Comparison of ENCODE assay signal across 15 cellular contexts in the genomic region with DNA sequence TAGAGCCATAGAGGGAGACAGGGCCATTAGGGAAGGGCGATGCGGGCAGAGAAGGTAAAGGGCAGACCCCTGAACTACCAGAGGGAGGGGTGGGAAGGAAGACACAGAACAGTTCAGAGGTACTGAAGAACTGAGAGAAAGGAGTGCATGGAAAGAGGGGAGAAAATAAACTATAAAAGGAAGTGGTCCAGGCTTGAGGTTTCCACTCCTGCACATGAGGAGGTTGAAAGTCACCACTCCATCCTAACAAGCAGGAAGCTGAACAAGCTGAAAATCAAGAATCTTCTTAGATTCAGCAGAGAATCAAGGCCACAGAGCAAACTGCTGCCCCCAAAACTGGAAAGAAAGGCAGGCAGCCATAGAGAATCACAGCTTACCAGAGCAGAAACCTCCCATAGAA. TPM values are rescaled to one million over a fixed set of nuclear protein-coding genes. Genes with fewer than 3 reads are reported as not detected.
DNase-seq lines count a peak whose midpoint lies in the region; ATAC-seq and TF ChIP-seq lines count a peak whose summit lies in the region.
"Had no signal": no experiment of that assay in that cellular context is flagged by ENCODE, and none has a peak within 500 bp of the region (broad histone marks: within the 10 kb centered on the region; RNA-seq: fewer than 3 reads in every experiment).

No MANE protein-coding gene starts in this region.

- CTCF ChIA-PET in activated CD8-positive, alpha-beta T cell treated with anti-CD3 and anti-CD28 coated beads, Interleukin-2, amount 10 ng/mL, durations not matched to agents 7 days and 5 days (lab: Charles Lee) = interaction anchor here (0.8 to 1.8 kb wide), 4 partner anchors 12 to 25 kb away, joined by 3 to 4 read pairs (median 4); no protein-coding TSS in a partner anchor
- CTCF ChIA-PET in activated CD8-positive, alpha-beta T cell treated with anti-CD3 and anti-CD28 coated beads for 36 hours (lab: Charles Lee) = no interaction called here

- no peak for DNase-seq in activated CD8-positive, alpha-beta T cell treated with anti-CD3 and anti-CD28 coated beads, Interleukin-2, amount 10 ng/mL, durations not matched to agents 7 days and 5 days
- no peak for DNase-seq in activated CD8-positive, alpha-beta T cell treated with anti-CD3 and anti-CD28 coated beads for 36 hours
- DNase-seq in GM12865 (ENCODE audit: low read depth) (peak; percentile 41), MV-4-11 (lab: John Stamatoyannopoulos, UW) (peak; percentile 5), left cardiac atrium (no peak)
- no peak for DNase-seq in stimulated activated effector memory CD8-positive, alpha-beta T cell treated with anti-CD3 and anti-CD28 coated beads, Interleukin-12 subunit alpha, Interleukin-12 subunit beta, amount 100 ng/mL, for 72 hours (ENCODE audit: low spot score in 2 of 2)
- DNase-seq in stimulated activated CD4-positive, alpha-beta T cell treated with anti-CD3 and anti-CD28 coated beads, Interleukin-2, amount 100 ng/mL, for 48 hours = no peak
- DNase-seq: DMS79, HCEC 1CT, KBM-7, NCI-H1417 treated with DMSO at 0.1 percent for 48 hours, NCI-H1930, NCI-H526, SJCRH30 had no signal

- no peak overlapping the region for H3K4me3 Mint-ChIP-seq in activated CD8-positive, alpha-beta T cell treated with anti-CD3 and anti-CD28 coated beads, Interleukin-2, amount 10 ng/mL, durations not matched to agents 7 days and 5 days
- no peak overlapping the region for H3K4me3 Mint-ChIP-seq in activated CD8-positive, alpha-beta T cell treated with anti-CD3 and anti-CD28 coated beads for 36 hours
- H3K4me3 Mint-ChIP-seq in stimulated activated effector memory CD8-positive, alpha-beta T cell treated with anti-CD3 and anti-CD28 coated beads, Interleukin-12 subunit alpha, Interleukin-12 subunit beta, amount 100 ng/mL, for 72 hours = no peak overlapping the region

- peak; percentile 33 for ATAC-seq in activated CD8-positive, alpha-beta T cell treated with anti-CD3 and anti-CD28 coated beads, Interleukin-2, amount 10 ng/mL, durations not matched to agents 7 days and 5 days
- no peak for ATAC-seq in activated CD8-positive, alpha-beta T cell treated with anti-CD3 and anti-CD28 coated beads for 36 hours
- no peak for ATAC-seq in stimulated activated effector memory CD8-positive, alpha-beta T cell treated with anti-CD3 and anti-CD28 coated beads, Interleukin-12 subunit alpha, Interleukin-12 subunit beta, amount 100 ng/mL, for 72 hours
- no peak for ATAC-seq in left cardiac atrium
- ATAC-seq: A549 had no signal

- no peaks in the 10 kb centered on the region for H3K9me3 Mint-ChIP-seq in activated CD8-positive, alpha-beta T cell treated with anti-CD3 and anti-CD28 coated beads, Interleukin-2, amount 10 ng/mL, durations not matched to agents 7 days and 5 days (ENCODE audit: insufficient read depth)
- no peaks in the 10 kb centered on the region for H3K9me3 Mint-ChIP-seq in activated CD8-positive, alpha-beta T cell treated with anti-CD3 and anti-CD28 coated beads for 36 hours
- no peaks in the 10 kb centered on the region for H3K9me3 Mint-ChIP-seq in stimulated activated effector memory CD8-positive, alpha-beta T cell treated with anti-CD3 and anti-CD28 coated beads, Interleukin-12 subunit alpha, Interleukin-12 subunit beta, amount 100 ng/mL, for 72 hours

- peaks cover 16% of the 10 kb centered on the region for H3K4me1 Mint-ChIP-seq in activated CD8-positive, alpha-beta T cell treated with anti-CD3 and anti-CD28 coated beads, Interleukin-2, amount 10 ng/mL, durations not matched to agents 7 days and 5 days (ENCODE audit: low read depth)
- H3K4me1 Mint-ChIP-seq in activated CD8-positive, alpha-beta T cell treated with anti-CD3 and anti-CD28 coated beads for 36 hours (ENCODE audit: low read depth) = peaks cover 8% of the 10 kb centered on the region
- peaks cover 9% of the 10 kb centered on the region for H3K4me1 Mint-ChIP-seq in stimulated activated effector memory CD8-positive, alpha-beta T cell treated with anti-CD3 and anti-CD28 coated beads, Interleukin-12 subunit alpha, Interleukin-12 subunit beta, amount 100 ng/mL, for 72 hours

- intact Hi-C loops in activated CD8-positive, alpha-beta T cell treated with anti-CD3 and anti-CD28 coated beads for 36 hours (cut with micrococcal nuclease) = no loop called here
- intact Hi-C loops in left cardiac atrium (cut with DNase I) = no loop called here

- no peak overlapping the region for H3K4me3 ChIP-seq in GM12865 (ENCODE audit: low read depth, low read length)
- H3K4me3 ChIP-seq: A549, SJCRH30 had no signal

- H3K36me3 Mint-ChIP-seq in activated CD8-positive, alpha-beta T cell treated with anti-CD3 and anti-CD28 coated beads, Interleukin-2, amount 10 ng/mL, durations not matched to agents 7 days and 5 days (ENCODE audit: low read depth) = no peaks in the 10 kb centered on the region
- H3K36me3 Mint-ChIP-seq in activated CD8-positive, alpha-beta T cell treated with anti-CD3 and anti-CD28 coated beads for 36 hours (ENCODE audit: low read depth) = peaks cover 14% of the 10 kb centered on the region
- peaks cover 5% of the 10 kb centered on the region for H3K36me3 Mint-ChIP-seq in stimulated activated effector memory CD8-positive, alpha-beta T cell treated with anti-CD3 and anti-CD28 coated beads, Interleukin-12 subunit alpha, Interleukin-12 subunit beta, amount 100 ng/mL, for 72 hours

- no peaks in the 10 kb centered on the region for H3K27me3 Mint-ChIP-seq in activated CD8-positive, alpha-beta T cell treated with anti-CD3 and anti-CD28 coated beads, Interleukin-2, amount 10 ng/mL, durations not matched to agents 7 days and 5 days (ENCODE audit: low read depth)
- no peaks in the 10 kb centered on the region for H3K27me3 Mint-ChIP-seq in activated CD8-positive, alpha-beta T cell treated with anti-CD3 and anti-CD28 coated beads for 36 hours

- peak overlapping the region; percentile 28 for H3K27ac Mint-ChIP-seq in activated CD8-positive, alpha-beta T cell treated with anti-CD3 and anti-CD28 coated beads, Interleukin-2, amount 10 ng/mL, durations not matched to agents 7 days and 5 days
- H3K27ac Mint-ChIP-seq in activated CD8-positive, alpha-beta T cell treated with anti-CD3 and anti-CD28 coated beads for 36 hours = no peak overlapping the region
- peak overlapping the region; percentile 20 for H3K27ac Mint-ChIP-seq in stimulated activated effector memory CD8-positive, alpha-beta T cell treated with anti-CD3 and anti-CD28 coated beads, Interleukin-12 subunit alpha, Interleukin-12 subunit beta, amount 100 ng/mL, for 72 hours

- POLR2A ChIA-PET in activated CD8-positive, alpha-beta T cell treated with anti-CD3 and anti-CD28 coated beads, Interleukin-2, amount 10 ng/mL, durations not matched to agents 7 days and 5 days (lab: Charles Lee) = no interaction called here
- POLR2A ChIA-PET in activated CD8-positive, alpha-beta T cell treated with anti-CD3 and anti-CD28 coated beads for 36 hours (lab: Charles Lee) = no interaction called here

- TF ChIP-seq CTCF in activated CD8-positive, alpha-beta T cell treated with anti-CD3 and anti-CD28 coated beads for 36 hours (IDR thresholded peaks at IDR 0.05) = no peak
- TF ChIP-seq CTCF in GM12865 (IDR thresholded peaks at IDR 0.05; ENCODE audit: insufficient read depth, low read depth, low read length, missing control alignments) = no peak

RNA-seq across cellular contexts. Expression of a gene that starts 45.1 kb away (rescaled TPM):
- total RNA-seq in activated CD8-positive, alpha-beta T cell treated with anti-CD3 and anti-CD28 coated beads, Interleukin-2, amount 10 ng/mL, durations not matched to agents 7 days and 5 days = 10 to 100 TPM in 1 of 2 experiments, 1 to 10 TPM in 1; 9.6 to 11.6 TPM
- total RNA-seq in activated CD8-positive, alpha-beta T cell treated with anti-CD3 and anti-CD28 coated beads for 36 hours = 10 to 100 TPM; 17.2 to 18.5 TPM
- total RNA-seq in left cardiac atrium = 10 to 100 TPM; 46.0 to 64.6 TPM

RNA-seq across cellular contexts. Expression of a gene that starts 53.2 kb away (rescaled TPM):
- not detected for total RNA-seq in activated CD8-positive, alpha-beta T cell treated with anti-CD3 and anti-CD28 coated beads, Interleukin-2, amount 10 ng/mL, durations not matched to agents 7 days and 5 days
- not detected for total RNA-seq in activated CD8-positive, alpha-beta T cell treated with anti-CD3 and anti-CD28 coated beads for 36 hours
- total RNA-seq in left cardiac atrium = 1 to 10 TPM in 1 of 2 donors, not detected in 1; 1.3 TPM
- total RNA-seq: SJCRH30 had no signal

Comparison
In these comparisons a context has a peak if more than half of its experiments do, and no peak if none do; other contexts are left out.
1. DNase-seq: peak in GM12865 (single experiment) and MV-4-11 (single experiment); none in activated CD8-positive, alpha-beta T cell treated with anti-CD3 and anti-CD28 coated beads, Interleukin-2, amount 10 ng/mL, durations not matched to agents 7 days and 5 days (single experiment), activated CD8-positive, alpha-beta T cell treated with anti-CD3 and anti-CD28 coated beads for 36 hours (single experiment), stimulated activated effector memory CD8-positive, alpha-beta T cell treated with anti-CD3 and anti-CD28 coated beads, Interleukin-12 subunit alpha, Interleukin-12 subunit beta, amount 100 ng/mL, for 72 hours (0 of 2), left cardiac atrium (single experiment) and stimulated activated CD4-positive, alpha-beta T cell treated with anti-CD3 and anti-CD28 coated beads, Interleukin-2, amount 100 ng/mL, for 48 hours (0 of 2).